In the genomic region with DNA sequence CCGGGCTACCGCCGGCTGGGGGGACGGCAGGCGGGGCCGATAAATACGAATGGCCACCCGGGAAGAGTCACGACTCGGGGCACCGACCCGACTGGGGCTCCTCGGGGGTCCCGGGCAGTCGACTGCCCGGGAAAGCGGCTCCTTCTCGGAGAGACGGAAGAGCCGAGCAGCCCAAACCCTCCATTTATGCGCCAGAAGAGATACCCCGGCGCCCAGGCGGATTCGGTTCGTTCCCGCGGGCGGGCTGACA, we compare ENCODE assay signal across 8 cellular contexts.
DNase-seq lines count a peak whose midpoint lies in the region; ATAC-seq and TF ChIP-seq lines count a peak whose summit lies in the region.

No MANE protein-coding gene starts in this region.

- no peaks in the 10 kb centered on the region for H3K27me3 Mint-ChIP-seq in T-helper 1 cell treated with Interleukin-12 subunit alpha and Interleukin-12 subunit beta and Interleukin-4 antibody, amounts not matched to agents 30 μg/mL and 1 μg/mL, for 36 hours (ENCODE audit: low read depth)

- peaks cover 21% of the 10 kb centered on the region for H3K4me1 Mint-ChIP-seq in T-helper 1 cell treated with Interleukin-12 subunit alpha and Interleukin-12 subunit beta and Interleukin-4 antibody, amounts not matched to agents 30 μg/mL and 1 μg/mL, for 36 hours (ENCODE audit: low read depth)

- peaks cover 10% of the 10 kb centered on the region for H3K36me3 Mint-ChIP-seq in T-helper 1 cell treated with Interleukin-12 subunit alpha and Interleukin-12 subunit beta and Interleukin-4 antibody, amounts not matched to agents 30 μg/mL and 1 μg/mL, for 36 hours (ENCODE audit: low read depth)

- ATAC-seq in HG02588 (IDR thresholded peaks at IDR 0.05; ENCODE audit: unreplicated experiment), result peak; percentile 16

- peak overlapping the region; percentile 94 for H3K4me3 Mint-ChIP-seq in T-helper 1 cell treated with Interleukin-12 subunit alpha and Interleukin-12 subunit beta and Interleukin-4 antibody, amounts not matched to agents 30 μg/mL and 1 μg/mL, for 36 hours

- no peak for DNase-seq in GM12864 (ENCODE audit: low read depth)
- DNase-seq in fibroblast of pulmonary artery (ENCODE audit: low read depth), result no peak
- DNase-seq in skeletal muscle cell (ENCODE audit: low read depth), result no peak
- DNase-seq in foreskin melanocyte, result no peak
- DNase-seq in NCI-H446 (lab: John Stamatoyannopoulos, UW), result no peak
- DNase-seq in effector CD4-positive, alpha-beta T cell, result no peak

- no peak for TF ChIP-seq CTCF in GM12864 (IDR thresholded peaks at IDR 0.05; ENCODE audit: low read depth, low read length, missing control alignments)
- no peak for TF ChIP-seq CTCF in fibroblast of pulmonary artery (IDR thresholded peaks at IDR 0.05; ENCODE audit: low read length, missing control alignments)

- H3K4me3 ChIP-seq in GM12864 (ENCODE audit: low read depth, low read length), result peak overlapping the region; percentile 75
- peak overlapping the region; percentile 91 for H3K4me3 ChIP-seq in fibroblast of pulmonary artery (replicated peaks; ENCODE audit: low read depth, low read length)
- H3K4me3 ChIP-seq in skeletal muscle cell (ENCODE audit: low read depth, low read length), result peak overlapping the region; percentile 69

- no peaks in the 10 kb centered on the region for H3K9me3 Mint-ChIP-seq in T-helper 1 cell treated with Interleukin-12 subunit alpha and Interleukin-12 subunit beta and Interleukin-4 antibody, amounts not matched to agents 30 μg/mL and 1 μg/mL, for 36 hours

- peak overlapping the region; percentile 92 for H3K27ac Mint-ChIP-seq in T-helper 1 cell treated with Interleukin-12 subunit alpha and Interleukin-12 subunit beta and Interleukin-4 antibody, amounts not matched to agents 30 μg/mL and 1 μg/mL, for 36 hours
